Comparison of ENCODE assay signal across 15 cellular contexts in genomic region chr13:100102042-100102441, GRCh38.
"Had no signal": no experiment of that assay in that cellular context is flagged by ENCODE, and none has a peak within 500 bp of the region (broad histone marks: within the 10 kb centered on the region; RNA-seq: fewer than 3 reads in every experiment).

No MANE protein-coding gene starts in this region.

- H2AFZ ChIP-seq: parathyroid adenoma had no signal

- H3K36me3 ChIP-seq: right atrium auricular region had no signal

- DNase-seq: activated CD4-positive, alpha-beta T cell treated with anti-CD3 and anti-CD28 coated beads, Interleukin-2, amount 10 ng/mL, durations not matched to agents 7 days and 5 days; activated naive CD4-positive, alpha-beta T cell treated with anti-CD3 and anti-CD28 coated beads for 36 hours; activated T-cell treated with anti-CD3 and anti-CD28 coated beads for 4 hours; dorsolateral prefrontal cortex; small intestine had no signal

- ATAC-seq: activated T-helper 17 cell treated with anti-CD3 and anti-CD28 coated beads, Interleukin-2, amount 50 U/mL, for 72 hours; esophagus mucosa; left lobe of liver; SK-N-SH treated with all-trans-retinoic acid at 6 μM for 48 hours had no signal

- H3K9ac ChIP-seq: parathyroid adenoma had no signal

- H3K27ac ChIP-seq: parathyroid adenoma, right atrium auricular region, tibial nerve had no signal

- H3K27me3 ChIP-seq: dorsolateral prefrontal cortex, right atrium auricular region, tibial nerve had no signal

- H3K4me1 Mint-ChIP-seq: activated T-helper 17 cell treated with anti-CD3 and anti-CD28 coated beads, Interleukin-2, amount 50 U/mL, for 72 hours had no signal

- H3K27me3 Mint-ChIP-seq: activated CD4-positive, alpha-beta T cell treated with anti-CD3 and anti-CD28 coated beads, Interleukin-2, amount 10 ng/mL, durations not matched to agents 7 days and 5 days; activated T-helper 17 cell treated with anti-CD3 and anti-CD28 coated beads, Interleukin-2, amount 50 U/mL, for 72 hours; central memory CD8-positive, alpha-beta T cell; memory B cell had no signal

- H3K4me3 ChIP-seq: dorsolateral prefrontal cortex, right atrium auricular region, tibial nerve had no signal

- H3K9me3 ChIP-seq: right atrium auricular region, tibial nerve had no signal

- H3K79me2 ChIP-seq: parathyroid adenoma had no signal

- H3K27ac Mint-ChIP-seq: activated CD4-positive, alpha-beta T cell treated with anti-CD3 and anti-CD28 coated beads, Interleukin-2, amount 10 ng/mL, durations not matched to agents 7 days and 5 days; activated naive CD4-positive, alpha-beta T cell treated with anti-CD3 and anti-CD28 coated beads for 36 hours; activated T-helper 17 cell treated with anti-CD3 and anti-CD28 coated beads, Interleukin-2, amount 50 U/mL, for 72 hours; memory B cell had no signal

- H3K9me3 Mint-ChIP-seq: activated CD4-positive, alpha-beta T cell treated with anti-CD3 and anti-CD28 coated beads, Interleukin-2, amount 10 ng/mL, durations not matched to agents 7 days and 5 days; activated naive CD4-positive, alpha-beta T cell treated with anti-CD3 and anti-CD28 coated beads for 36 hours; activated T-helper 17 cell treated with anti-CD3 and anti-CD28 coated beads, Interleukin-2, amount 50 U/mL, for 72 hours; central memory CD8-positive, alpha-beta T cell; neural crest cell had no signal

- H3K4me3 Mint-ChIP-seq: activated CD4-positive, alpha-beta T cell treated with anti-CD3 and anti-CD28 coated beads, Interleukin-2, amount 10 ng/mL, durations not matched to agents 7 days and 5 days; activated naive CD4-positive, alpha-beta T cell treated with anti-CD3 and anti-CD28 coated beads for 36 hours; activated T-helper 17 cell treated with anti-CD3 and anti-CD28 coated beads, Interleukin-2, amount 50 U/mL, for 72 hours; central memory CD8-positive, alpha-beta T cell; memory B cell; neural crest cell had no signal
